ENCODE assay signal across 8 cellular contexts in the genomic region with DNA sequence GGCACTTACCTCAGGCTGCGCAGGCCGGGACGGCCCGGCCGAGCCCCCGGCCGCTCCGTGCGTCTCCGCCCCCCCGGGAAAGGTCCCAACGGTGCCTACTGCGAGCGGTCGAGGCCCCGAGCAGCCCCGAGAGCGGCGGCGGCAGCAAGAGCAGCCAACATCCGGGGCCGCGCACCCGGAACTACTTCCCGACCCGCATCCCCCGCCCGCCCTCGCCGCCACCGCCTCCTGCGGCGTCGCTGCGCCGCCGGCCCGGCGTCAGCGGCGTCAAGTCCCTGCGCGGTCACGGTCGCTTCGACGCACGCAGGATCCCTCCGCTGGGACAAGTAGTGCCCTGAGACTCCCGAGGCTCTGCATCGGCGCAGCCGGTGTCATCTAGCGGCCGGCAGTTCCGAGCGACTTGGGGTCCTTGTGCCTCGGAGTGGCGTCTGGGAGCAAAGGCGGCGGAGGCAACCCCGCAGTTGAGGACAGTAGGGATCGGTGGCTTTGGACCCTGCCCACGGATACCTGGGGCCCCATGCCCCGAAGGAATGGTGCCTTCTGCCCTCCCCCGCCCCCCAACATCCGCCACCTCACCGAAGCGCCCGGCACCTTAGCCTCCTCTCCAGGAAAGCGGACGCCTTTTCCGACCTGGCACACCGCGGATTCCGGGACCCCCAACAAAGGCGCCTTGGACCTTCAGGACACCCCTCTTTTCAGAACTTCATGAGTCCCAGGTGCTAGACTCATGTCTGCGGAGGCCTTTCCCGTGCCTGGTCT. TPM values are rescaled to one million over a fixed set of nuclear protein-coding genes. Genes with fewer than 3 reads are reported as not detected.
A peak's percentile ranks its signal among the peaks of the same experiment; 100 is the strongest.
DNase-seq lines count a peak whose midpoint lies in the region; ATAC-seq and TF ChIP-seq lines count a peak whose summit lies in the region.

TSS of gene FOXJ3 (minus strand) at position 186 of the 759 bp plus-strand sequence. CDS start 24,142 bp downstream, outside the sequence.

- peak within 1 kb of the TSS; percentile 72 for H3K27ac ChIP-seq in AG04450 (ENCODE audit: low read depth, low read length)

- H3K27me3 ChIP-seq in AG04450 (ENCODE audit: control insufficient read depth, insufficient read depth, low read length) = no peaks in the 10 kb centered on the region

- POLR2A ChIA-PET in AG04450 (lab: Yijun Ruan, JAX) = no interaction called here

- DNase-seq in AG04450 (ENCODE audit: low read depth, low spot score) (peak; percentile 90), NCI-H226 (peak; percentile 94), islet precursor cell (peak; percentile 96)
- DNase-seq in activated CD4-positive, CD25-positive, alpha-beta regulatory T cell treated with anti-CD3 and anti-CD28 coated beads, Interleukin-2, amount 50 U/mL, for 16 hours (ENCODE audit: low read depth, low spot score) = peak; percentile 80
- DNase-seq in central memory CD4-positive, alpha-beta T cell = peak; percentile 86
- peak; percentile 93 for DNase-seq in stimulated activated CD4-positive, alpha-beta T cell treated with anti-CD3 and anti-CD28 coated beads, Interleukin-12 subunit alpha, Interleukin-12 subunit beta, amount 100 ng/mL, for 4 hours

- TF ChIP-seq CTCF in AG04450 (IDR thresholded peaks at IDR 0.05; ENCODE audit: low read depth, low read length) = no peak

- CTCF ChIA-PET in AG04450 (lab: Charles Lee) = no interaction called here

- H3K9me3 ChIP-seq in AG04450 (ENCODE audit: control insufficient read depth, insufficient read depth, low read length) = no peaks in the 10 kb centered on the region; the same call in 1 of the 2 replicates

- peak within 1 kb of the TSS; percentile 94 for H3K4me3 ChIP-seq in AG04450 (ENCODE audit: low read depth, low read length)

- ATAC-seq in GM18909 (IDR thresholded peaks at IDR 0.05; ENCODE audit: poor library complexity, unreplicated experiment) (peak; percentile 77), HG03159 (IDR thresholded peaks at IDR 0.05; ENCODE audit: unreplicated experiment) (peak; percentile 80)

RNA-seq across cellular contexts. Expression of gene FOXJ3, which starts in this region (rescaled TPM):
- 31.4 and 36.2 TPM in 2 replicates for polyA plus RNA-seq in AG04450 (2011; rRNA removed)
- 30.9 and 45.3 TPM in 2 replicates for polyA minus RNA-seq in AG04450 (2011; rRNA and poly(A)+ RNA removed)

Comparison
In these comparisons a context has a peak if more than half of its experiments do, and no peak if none do; other contexts are left out.
1. Peak in every context shown above with its lines: DNase-seq, ATAC-seq, H3K4me3 ChIP-seq and H3K27ac ChIP-seq.